ENCODE assay signal across 19 cellular contexts in genomic region chr9:78668148-78668825, GRCh38.
A peak's percentile ranks its signal among the peaks of the same experiment; 100 is the strongest.
DNase-seq lines count a peak whose midpoint lies in the region; ATAC-seq, FAIRE-seq and TF ChIP-seq lines count a peak whose summit lies in the region.
"Had no signal": no experiment of that assay in that cellular context is flagged by ENCODE, and none has a peak within 500 bp of the region (broad histone marks: within the 10 kb centered on the region; RNA-seq: fewer than 3 reads in every experiment).

No MANE protein-coding gene starts in this region.

- H3K79me2 ChIP-seq in keratinocyte (ENCODE audit: control insufficient read depth, insufficient read depth, low read length), result no peaks in the 10 kb centered on the region

- H3K9me1 ChIP-seq in keratinocyte (ENCODE audit: control insufficient read depth, extremely low read depth, insufficient read depth, low read length), result no peaks in the 10 kb centered on the region

- H3K27me3 ChIP-seq in keratinocyte (ENCODE audit: control insufficient read depth, extremely low read depth, insufficient read depth, low read length), result no peaks in the 10 kb centered on the region
- H3K27me3 ChIP-seq in small intestine (ENCODE audit: control insufficient read depth in 2 of 2, insufficient read depth in 2 of 2, low read length in 2 of 2), result no peaks in the 10 kb centered on the region
- H3K27me3 ChIP-seq: Peyer's patch, transverse colon had no signal

- DNase-seq in ACHN (peak; percentile 20), HT1080 (ENCODE audit: low read depth) (peak; percentile 73), astrocyte of the hippocampus (ENCODE audit: low read depth, low spot score) (peak; percentile 46), keratinocyte (ENCODE audit: low read depth, low spot score) (peak; percentile 60), nucleus accumbens (lab: John Stamatoyannopoulos, UW) (no peak), iPS-NIHi11 (ENCODE audit: low spot score) (no peak), small intestine (no peak)
- DNase-seq: activated CD4-positive, alpha-beta T cell treated with anti-CD3 and anti-CD28 coated beads, Interleukin-2, amount 50 U/mL, for 4 hours; activated T-cell treated with anti-CD3 and anti-CD28 coated beads, Interleukin-2, amount 50 U/mL, for 4 hours; CD4-positive, alpha-beta memory T cell; kidney; midbrain; NCI-H1105 treated with DMSO at 0.1 percent for 48 hours; NCI-H2171; NCI-H82; Peyer's patch; stimulated activated naive CD4-positive, alpha-beta T cell treated with Interleukin-2 at 50 U/mL for 16 hours; transverse colon had no signal

- TF ChIP-seq CTCF in keratinocyte (optimal IDR thresholded peaks at IDR 0.05 in 1 of 3, IDR thresholded peaks at IDR 0.05 in 1 of 3, conservative IDR thresholded peaks at IDR 0.05 in 1 of 3; ENCODE audit: extremely low read depth in 1 of 3, insufficient read depth in 2 of 3, low read length in 3 of 3), result no peak

- no peaks in the 10 kb centered on the region for H3K36me3 ChIP-seq in keratinocyte (ENCODE audit: control insufficient read depth in 2 of 2, extremely low read depth in 1 of 2, insufficient read depth in 2 of 2, low read length in 2 of 2)
- no peaks in the 10 kb centered on the region for H3K36me3 ChIP-seq in small intestine (ENCODE audit: control insufficient read depth in 2 of 2, insufficient read depth in 2 of 2, low read length in 2 of 2)
- H3K36me3 ChIP-seq: Peyer's patch, transverse colon had no signal

- dilution Hi-C loops in keratinocyte (cut with MboI; ENCODE audit: extremely low pct_ligation_motif_present, low sequenced_read_pairs), result no loop called here

- H3K4me2 ChIP-seq in keratinocyte (ENCODE audit: control insufficient read depth, extremely low read depth, insufficient read depth, low read depth, low read length), result peak overlapping the region; percentile 70

- peaks cover 25% of the 10 kb centered on the region for H3K4me1 ChIP-seq in keratinocyte (ENCODE audit: control insufficient read depth, extremely low read depth, insufficient read depth, low read length)
- no peaks in the 10 kb centered on the region for H3K4me1 ChIP-seq in small intestine (ENCODE audit: control insufficient read depth in 2 of 2, insufficient read depth in 1 of 2, low read depth in 1 of 2, low read length in 1 of 2)
- H3K4me1 ChIP-seq: Peyer's patch, transverse colon had no signal

- no peak for ATAC-seq in HG02798 (IDR thresholded peaks at IDR 0.05; ENCODE audit: poor library complexity, unreplicated experiment)
- ATAC-seq: activated T-cell treated with anti-CD3 and anti-CD28 coated beads, Interleukin-2, amount 50 U/mL, for 4 hours had no signal

- H3K9me3 ChIP-seq in keratinocyte (ENCODE audit: control insufficient read depth, low read depth, low read length) (no peaks in the 10 kb centered on the region), small intestine (ENCODE audit: control insufficient read depth, low read depth) (no peaks in the 10 kb centered on the region)
- H3K9me3 ChIP-seq: Peyer's patch, transverse colon had no signal

- H4K20me1 ChIP-seq in keratinocyte (ENCODE audit: control insufficient read depth, extremely low read depth, insufficient read depth, low read length), result no peaks in the 10 kb centered on the region

- 41 to 69% (median 43%) methylated on average over 4 of the region's 4 CpGs for WGBS in small intestine, 3 donors

- no peak overlapping the region for H3K4me3 ChIP-seq in keratinocyte (ENCODE audit: control insufficient read depth in 2 of 3, extremely low read depth in 1 of 3, insufficient read depth in 2 of 3, low read depth in 1 of 3, low read length in 3 of 3)
- no peak overlapping the region for H3K4me3 ChIP-seq in small intestine (ENCODE audit: low read depth in 1 of 2, low read length in 2 of 2)
- H3K4me3 ChIP-seq: Peyer's patch, transverse colon had no signal

- in situ Hi-C loops in ACHN (cut with HindIII; ENCODE audit: low pct_ligation_motif_present, low pct_unique_long_range_greater_than_20kb, low sequenced_read_pairs), result no loop called here

- peak overlapping the region; percentile 43 for H3K9ac ChIP-seq in keratinocyte (ENCODE audit: control insufficient read depth, extremely low read depth, insufficient read depth, low read length)

- H2AFZ ChIP-seq in keratinocyte (ENCODE audit: control insufficient read depth, low read length), result peak overlapping the region; percentile 66

- FAIRE-seq in keratinocyte (lab: Jason Lieb, UNC) (peak; percentile 90), small intestine (lab: Jason Lieb, UNC) (no peak)
- FAIRE-seq: kidney had no signal

- H3K27ac ChIP-seq in keratinocyte (ENCODE audit: control insufficient read depth, insufficient read depth, low read length) (peak overlapping the region; percentile 76), small intestine (ENCODE audit: low read depth in 1 of 2, low read length in 1 of 2) (no peak overlapping the region)
- H3K27ac ChIP-seq: Peyer's patch, transverse colon had no signal

Comparison
In these comparisons a context has a peak if more than half of its experiments do, and no peak if none do; other contexts are left out.
1. DNase-seq: peak in ACHN (single experiment), HT1080 (single experiment), astrocyte of the hippocampus (single experiment) and keratinocyte (single experiment); none in nucleus accumbens (0 of 56), iPS-NIHi11 (single experiment) and small intestine (single experiment).